In genomic region chr16:48385272-48385953, GRCh38 we compare ENCODE assay signal across 8 cellular contexts. TPM values are rescaled to one million over a fixed set of nuclear protein-coding genes. Genes with fewer than 3 reads are reported as not detected.
DNase-seq lines count a peak whose midpoint lies in the region; ATAC-seq, FAIRE-seq and TF ChIP-seq lines count a peak whose summit lies in the region.

SIAH1 (minus strand) TSS chr16:48385413; CDS start chr16:48362428, 22,985 bp downstream.

- H3K9me3 Mint-ChIP-seq in activated CD4-positive, alpha-beta T cell treated with anti-CD3 and anti-CD28 coated beads for 36 hours (ENCODE audit: low read depth): no peaks in the 10 kb centered on the region

- ATAC-seq in A549 (peak; percentile 75 to 77), GM18519 (IDR thresholded peaks at IDR 0.05; ENCODE audit: low FRiP score, unreplicated experiment) (peak; percentile 57), HG03045 (IDR thresholded peaks at IDR 0.05; ENCODE audit: unreplicated experiment) (peak; percentile 72), left colon (peak; percentile 83)
- peak; percentile 82 for ATAC-seq in activated CD4-positive, alpha-beta T cell treated with anti-CD3 and anti-CD28 coated beads for 36 hours

- H3K27me3 Mint-ChIP-seq in activated CD4-positive, alpha-beta T cell treated with anti-CD3 and anti-CD28 coated beads for 36 hours: no peaks in the 10 kb centered on the region

- FAIRE-seq in A549 (lab: Jason Lieb, UNC): no peak

- 0% methylated on average over 25 of the region's 96 CpGs for WGBS in A549 (ENCODE audit: missing lambda C conversion rate)

- no peak for TF ChIP-seq EP300 in A549 (IDR thresholded peaks at IDR 0.05)

- intact Hi-C loops in activated CD4-positive, alpha-beta T cell treated with anti-CD3 and anti-CD28 coated beads for 36 hours (cut with DNase I, micrococcal nuclease): loop anchor here (1.0 to 10.0 kb wide), 12 partner anchors 19 to 1701 kb away; partner anchors contain the start of genes N4BP1 (in 2 of the 2), C16orf87 (in 1 of the 2), ITFG1 (in 1 of the 2) and LONP2 (in 1 of the 2)
- intact Hi-C loops in left colon (cut with DNase I, micrococcal nuclease): no loop called here

- CTCF ChIA-PET in A549 (lab: Yijun Ruan, JAX): interaction anchor here (0.6 to 1.3 kb wide), 6 partner anchors 19 to 238 kb away, joined by 3 to 5 read pairs (median 3); no protein-coding TSS in a partner anchor
- CTCF ChIA-PET in activated CD4-positive, alpha-beta T cell treated with anti-CD3 and anti-CD28 coated beads for 36 hours (lab: Charles Lee): no interaction called here

- H3K4me2 ChIP-seq in A549: peak within 1 kb of the TSS; percentile 85

- H3K9me3 ChIP-seq in A549: no peaks in the 10 kb centered on the region

- peak within 1 kb of the TSS; percentile 85 for H3K4me3 Mint-ChIP-seq in activated CD4-positive, alpha-beta T cell treated with anti-CD3 and anti-CD28 coated beads for 36 hours

- peaks cover 22% of the 10 kb centered on the region for H3K4me1 Mint-ChIP-seq in activated CD4-positive, alpha-beta T cell treated with anti-CD3 and anti-CD28 coated beads for 36 hours

- H3K36me3 Mint-ChIP-seq in activated CD4-positive, alpha-beta T cell treated with anti-CD3 and anti-CD28 coated beads for 36 hours (ENCODE audit: low read depth): peaks cover 3% of the 10 kb centered on the region

- TF ChIP-seq POLR2A in A549 (IDR thresholded peaks at IDR 0.05; ENCODE audit: low read length): peak; percentile 93

- no peak for TF ChIP-seq CTCF in A549 (IDR thresholded peaks at IDR 0.05)
- no peak for TF ChIP-seq CTCF in choroid plexus epithelial cell (conservative IDR thresholded peaks at IDR 0.05; ENCODE audit: low read depth, low read length)

- peak within 1 kb of the TSS; percentile 90 for H3K27ac Mint-ChIP-seq in activated CD4-positive, alpha-beta T cell treated with anti-CD3 and anti-CD28 coated beads for 36 hours

- peaks cover 21% of the 10 kb centered on the region for H3K4me1 ChIP-seq in A549

- TF ChIP-seq RAD21 in A549 (conservative IDR thresholded peaks at IDR 0.05 in 1 of 2, IDR thresholded peaks at IDR 0.05 in 1 of 2): peak in 1 of 2 experiments; percentile 33; a peak in 3 of 5 replicates

- DNase-seq in A549 (ENCODE audit: low read depth in 1 of 2, low spot score in 1 of 2) (peak; percentile 76 to 82), NCI-H446 treated with DMSO at 0.1 percent for 48 hours (lab: John Stamatoyannopoulos, UW) (peak; percentile 29), choroid plexus epithelial cell (ENCODE audit: low read depth) (peak; percentile 78), left colon (peak; percentile 72 to 90)
- peak; percentile 91 for DNase-seq in activated CD4-positive, alpha-beta T cell treated with anti-CD3 and anti-CD28 coated beads for 36 hours
- DNase-seq in stimulated activated CD4-positive, alpha-beta T cell treated with anti-CD3 and anti-CD28 coated beads, Interleukin-1b, Interleukin-23, amount 100 ng/mL, for 4 hours (ENCODE audit: low read depth in 2 of 2): peak; percentile 87 to 90

- POLR2A ChIA-PET in A549 (lab: Yijun Ruan, JAX): interaction anchor here (0.6 to 4.0 kb wide), 16 partner anchors 9 to 238 kb away, joined by 3 to 55 read pairs (median 4); no protein-coding TSS in a partner anchor
- POLR2A ChIA-PET in activated CD4-positive, alpha-beta T cell treated with anti-CD3 and anti-CD28 coated beads for 36 hours (lab: Charles Lee): interaction anchor here (0.8 to 1.0 kb wide), 3 partner anchors 8 to 20 kb away, joined by 3 to 8 read pairs (median 3); no protein-coding TSS in a partner anchor

- H3K27ac ChIP-seq in A549: peak within 1 kb of the TSS; percentile 99

- peak within 1 kb of the TSS; percentile 60 for H3K4me3 ChIP-seq in A549
- peak within 1 kb of the TSS; percentile 80 for H3K4me3 ChIP-seq in choroid plexus epithelial cell (ENCODE audit: low read depth, low read length)

TF ChIP-seq in A549, 52 proteins besides CTCF, POLR2A, EP300 and RAD21:
- no peak for TF ChIP-seq HMGXB4 (CRISPR knock-in tag; IDR thresholded peaks at IDR 0.05; ENCODE audit: borderline replicate concordance)
- TF ChIP-seq E2F6 (IDR thresholded peaks at IDR 0.05; ENCODE audit: borderline replicate concordance, low read depth): peak; percentile 14; the same call in 1 of the 2 replicates
- no peak for TF ChIP-seq PBX3 (IDR thresholded peaks at IDR 0.05)
- TF ChIP-seq EHMT2 (IDR thresholded peaks at IDR 0.05; ENCODE audit: low read depth): no peak
- TF ChIP-seq EHF (CRISPR knock-in tag; IDR thresholded peaks at IDR 0.05): 0 out of 2 replicates have a peak, but pooled peaks have one; percentile 21
- no peak for TF ChIP-seq CEBPB (IDR thresholded peaks at IDR 0.05)
- peak; percentile 54; the same call in 1 of the 2 replicates for TF ChIP-seq HOXB5 (CRISPR knock-in tag; IDR thresholded peaks at IDR 0.05)
- no peak for TF ChIP-seq NFE2L2 (conservative IDR thresholded peaks at IDR 0.05; ENCODE audit: low read length)
- TF ChIP-seq HDAC2 (IDR thresholded peaks at IDR 0.05): no peak
- TF ChIP-seq HES2 (IDR thresholded peaks at IDR 0.05): no peak
- peak; percentile 56 for TF ChIP-seq PHF8 (IDR thresholded peaks at IDR 0.05; ENCODE audit: borderline replicate concordance, low read depth)
- TF ChIP-seq MAX (IDR thresholded peaks at IDR 0.05): peak; percentile 64
- no peak for TF ChIP-seq TFCP2L1 (CRISPR knock-in tag; IDR thresholded peaks at IDR 0.05)
- no peak for TF ChIP-seq FOSB (CRISPR knock-in tag; IDR thresholded peaks at IDR 0.05)
- peak; percentile 13; the same call in 1 of the 2 replicates for TF ChIP-seq MYC (IDR thresholded peaks at IDR 0.05; ENCODE audit: borderline replicate concordance, low read length)
- peak; percentile 72 to 88; a peak in 4 of 5 replicates for TF ChIP-seq JUN (IDR thresholded peaks at IDR 0.05)
- no peak; the same call in 1 of the 2 replicates for TF ChIP-seq ZSCAN20 (CRISPR knock-in tag; IDR thresholded peaks at IDR 0.05)
- peak; percentile 24; the same call in 1 of the 3 replicates for TF ChIP-seq SMC3 (IDR thresholded peaks at IDR 0.05)

RNA-seq across cellular contexts. Expression of gene SIAH1, which starts in this region (rescaled TPM):
- polyA plus RNA-seq in A549 (2011; rRNA removed): 28.5 and 30.0 TPM in 2 replicates
- polyA plus RNA-seq in A549 (2012; cell fraction: cytosol; rRNA removed): 13.3 and 16.8 TPM in 2 replicates
- polyA plus RNA-seq in A549 (2012; cell fraction: nucleus; rRNA removed): 16.9 and 26.7 TPM in 2 replicates
- polyA plus RNA-seq in A549 (2017; fragmentation: RNase III; extraction: RNeasy Plus Mini Kit Qiagen cat#74134 plus additional on column Dnase treatment): 12.0 to 13.6 TPM (median 13.3 TPM) in 3 replicates
- polyA minus RNA-seq in A549 (2011; rRNA and poly(A)+ RNA removed): 29.1 and 42.6 TPM in 2 replicates
- 10 to 100 TPM; 13.1 to 13.3 TPM for total RNA-seq in activated CD4-positive, alpha-beta T cell treated with anti-CD3 and anti-CD28 coated beads for 36 hours
- 10 to 100 TPM; 25.1 to 30.7 TPM for total RNA-seq in left colon

Comparison
In these comparisons a context has a peak if more than half of its experiments do, and no peak if none do; other contexts are left out.
1. Peak in every context shown above with its lines: DNase-seq, ATAC-seq, H3K4me3 ChIP-seq and H3K27ac ChIP-seq.
2. DNase-seq: peak in every context shown above with its lines; median percentile 91 in activated CD4-positive, alpha-beta T cell treated with anti-CD3 and anti-CD28 coated beads for 36 hours; 88 in stimulated activated CD4-positive, alpha-beta T cell treated with anti-CD3 and anti-CD28 coated beads, Interleukin-1b, Interleukin-23, amount 100 ng/mL, for 4 hours; 81 in left colon; 79 in A549; 78 in choroid plexus epithelial cell; 29 in NCI-H446 treated with DMSO at 0.1 percent for 48 hours.
3. intact Hi-C loops: an anchor here in activated CD4-positive, alpha-beta T cell treated with anti-CD3 and anti-CD28 coated beads for 36 hours (1.0 to 10.0 kb wide); none called in left colon.